Comparison of ENCODE assay signal across 10 cellular contexts in genomic region chr3:7682822-7683229, GRCh38.
DNase-seq lines count a peak whose midpoint lies in the region; ATAC-seq and TF ChIP-seq lines count a peak whose summit lies in the region.
"Had no signal": no experiment of that assay in that cellular context is flagged by ENCODE, and none has a peak within 500 bp of the region (broad histone marks: within the 10 kb centered on the region; RNA-seq: fewer than 3 reads in every experiment).

No MANE protein-coding gene starts in this region.

- no peak overlapping the region for H3K4me3 ChIP-seq in SK-N-MC
- H3K4me3 ChIP-seq in fibroblast of the aortic adventitia (ENCODE audit: low read depth, low read length), result no peak overlapping the region
- no peak overlapping the region for H3K4me3 ChIP-seq in mucosa of descending colon

- no peaks in the 10 kb centered on the region for H3K4me1 ChIP-seq in mucosa of descending colon (ENCODE audit: low read depth)

- in situ Hi-C loops in Caki2 (cut with HindIII; ENCODE audit: low pct_unique_long_range_greater_than_20kb, low sequenced_read_pairs), result no loop called here

- DNase-seq in Caki2 (ENCODE audit: low read depth), result peak; percentile 11
- peak; percentile 14 for DNase-seq in SK-N-MC (ENCODE audit: low read depth, low spot score)
- peak; percentile 70 for DNase-seq in fibroblast of the aortic adventitia (ENCODE audit: low read depth)
- DNase-seq in mucosa of descending colon, result peak in 1 of 3 donors; percentile 24
- DNase-seq in occipital lobe (lab: John Stamatoyannopoulos, UW), result no peak
- no peak for DNase-seq in endothelial cell (ENCODE audit: low spot score)
- DNase-seq: activated B cell treated with CpG ODN at 0.5 μM for 24 hours, anterior cingulate cortex had no signal

- H3K36me3 Mint-ChIP-seq in endothelial cell (ENCODE audit: low read depth, unreplicated experiment), result no peaks in the 10 kb centered on the region

- no peak overlapping the region for H3K4me3 Mint-ChIP-seq in endothelial cell (ENCODE audit: unreplicated experiment)
- H3K4me3 Mint-ChIP-seq: activated B cell treated with CpG ODN at 0.5 μM for 24 hours had no signal

- no peaks in the 10 kb centered on the region for H3K9me3 Mint-ChIP-seq in endothelial cell (ENCODE audit: unreplicated experiment)

- ATAC-seq in mucosa of descending colon (peak; percentile 44), HG03565 (IDR thresholded peaks at IDR 0.05; ENCODE audit: unreplicated experiment) (no peak), GM19035 (IDR thresholded peaks at IDR 0.05; ENCODE audit: unreplicated experiment) (no peak)

- H3K36me3 ChIP-seq in SK-N-MC (ENCODE audit: insufficient read depth, low read length), result no peaks in the 10 kb centered on the region
- no peaks in the 10 kb centered on the region for H3K36me3 ChIP-seq in mucosa of descending colon (ENCODE audit: low read depth)

- no peaks in the 10 kb centered on the region for H3K4me1 Mint-ChIP-seq in endothelial cell (ENCODE audit: unreplicated experiment)
- H3K4me1 Mint-ChIP-seq: activated B cell treated with CpG ODN at 0.5 μM for 24 hours had no signal

- H3K27ac Mint-ChIP-seq in endothelial cell (ENCODE audit: unreplicated experiment), result no peak overlapping the region
- H3K27ac Mint-ChIP-seq: activated B cell treated with CpG ODN at 0.5 μM for 24 hours had no signal

- TF ChIP-seq CTCF in fibroblast of the aortic adventitia (IDR thresholded peaks at IDR 0.05; ENCODE audit: insufficient read depth, low read length) (no peak), mucosa of descending colon (IDR thresholded peaks at IDR 0.05) (no peak), endothelial cell (IDR thresholded peaks at IDR 0.05; ENCODE audit: unreplicated experiment) (no peak)

- intact Hi-C loops in mucosa of descending colon (cut with DNase I, micrococcal nuclease), result no loop called here

- no peak overlapping the region for H3K9ac ChIP-seq in SK-N-MC (ENCODE audit: insufficient read length)

- peak overlapping the region; percentile 42; the same call in 1 of the 2 replicates for H3K27ac ChIP-seq in SK-N-MC

- H3K9me3 ChIP-seq in SK-N-MC (ENCODE audit: low read depth, low read length), result no peaks in the 10 kb centered on the region
- H3K9me3 ChIP-seq in mucosa of descending colon, result no peaks in the 10 kb centered on the region

- no peaks in the 10 kb centered on the region for H3K27me3 Mint-ChIP-seq in endothelial cell (ENCODE audit: unreplicated experiment)
- H3K27me3 Mint-ChIP-seq: activated B cell treated with CpG ODN at 0.5 μM for 24 hours had no signal

Comparison
In these comparisons a context has a peak if more than half of its experiments do, and no peak if none do; other contexts are left out.
1. DNase-seq: peak in Caki2 (single experiment), SK-N-MC (single experiment) and fibroblast of the aortic adventitia (single experiment); none in occipital lobe (single experiment) and endothelial cell (single experiment).